In genomic region chr16:2939968-2940367, GRCh38 we compare ENCODE assay signal across 17 cellular contexts. TPM values are rescaled to one million over a fixed set of nuclear protein-coding genes. Genes with fewer than 3 reads are reported as not detected.
DNase-seq lines count a peak whose midpoint lies in the region; ATAC-seq, FAIRE-seq and TF ChIP-seq lines count a peak whose summit lies in the region.
"Had no signal": no experiment of that assay in that cellular context is flagged by ENCODE, and none has a peak within 500 bp of the region (broad histone marks: within the 10 kb centered on the region; RNA-seq: fewer than 3 reads in every experiment).

No MANE protein-coding gene starts in this region.

- H3K23me2 ChIP-seq in H9 (ENCODE audit: insufficient read length, low read depth, low read length, poor library complexity, severe bottlenecking): no peaks in the 10 kb centered on the region

- TF ChIP-seq EP300 in HepG2 (IDR thresholded peaks at IDR 0.05; ENCODE audit: low read depth in 2 of 2, low read length in 2 of 2) (no peak), HepG2 (CRISPR knock-in tag; IDR thresholded peaks at IDR 0.05; ENCODE audit: borderline replicate concordance) (no peak)

- TF ChIP-seq RAD21 in HepG2 (CRISPR knock-in tag; IDR thresholded peaks at IDR 0.05): no peak

- H3K56ac ChIP-seq in H9 (ENCODE audit: insufficient read length, low read depth, low read length): no peak overlapping the region

- in situ Hi-C loops in HepG2 (cut with HindIII; ENCODE audit: extremely low pct_ligation_motif_present, low pct_unique_long_range_greater_than_20kb): no loop called here

- no peak overlapping the region for H3K14ac ChIP-seq in H9 (ENCODE audit: insufficient read depth, low read length)

- H4K91ac ChIP-seq in H9 (ENCODE audit: insufficient read length, low read depth, low read length): no peak overlapping the region

- H3K4ac ChIP-seq in H9 (ENCODE audit: low read depth, low read length): no peak overlapping the region

- TF ChIP-seq POLR2A in HepG2 (IDR thresholded peaks at IDR 0.05; ENCODE audit: insufficient read depth in 1 of 2, low read depth in 2 of 2, low read length in 2 of 2): no peak
- TF ChIP-seq POLR2A in right lobe of liver (IDR thresholded peaks at IDR 0.05): no peak

- H2BK15ac ChIP-seq in H9 (ENCODE audit: low read depth, low read length): no peak overlapping the region

- no peak for FAIRE-seq in HepG2 (lab: Jason Lieb, UNC)
- FAIRE-seq: GM12878 had no signal

- no peaks in the 10 kb centered on the region for H3K4me1 ChIP-seq in HepG2 (ENCODE audit: insufficient read depth, low read length)
- H3K4me1 ChIP-seq in right lobe of liver: no peaks in the 10 kb centered on the region
- H3K4me1 ChIP-seq in H9 (ENCODE audit: insufficient read depth, low read length): no peaks in the 10 kb centered on the region

- no peak overlapping the region for H2BK20ac ChIP-seq in H9 (ENCODE audit: low read depth, low read length, poor library complexity, severe bottlenecking)

- DNase-seq in HepG2 (ENCODE audit: low spot score): no peak
- DNase-seq in right lobe of liver: no peak
- no peak for DNase-seq in T-helper 17 cell
- no peak for DNase-seq in H9
- DNase-seq in GDM1 (lab: John Stamatoyannopoulos, UW): no peak
- DNase-seq in COR-L47 (lab: John Stamatoyannopoulos, UW): no peak
- DNase-seq: CD8-positive, alpha-beta T cell; DMS 273 treated with DMSO at 0.1 percent for 48 hours; DMS53; GF-D8; GOT3; H7; Karpas-422; KBM-7 had no signal

- intact Hi-C loops in HepG2 (cut with micrococcal nuclease; ENCODE audit: unreplicated experiment): no loop called here
- intact Hi-C loops in right lobe of liver (cut with DNase I): no loop called here

- no peaks in the 10 kb centered on the region for H3K79me2 ChIP-seq in HepG2 (ENCODE audit: insufficient read depth, low read length)
- H3K79me2 ChIP-seq in H9 (ENCODE audit: insufficient read depth, low read length): no peaks in the 10 kb centered on the region

- H4K8ac ChIP-seq in H9 (replicated peaks; ENCODE audit: insufficient read length, low read depth, low read length): no peak overlapping the region

- H3K27me3 Mint-ChIP-seq in T-helper 17 cell: no peaks in the 10 kb centered on the region
- no peaks in the 10 kb centered on the region for H3K27me3 Mint-ChIP-seq in H9 (ENCODE audit: low read depth)

- no peak overlapping the region for H2AFZ ChIP-seq in HepG2 (ENCODE audit: low read length)
- no peak overlapping the region for H2AFZ ChIP-seq in H9 (ENCODE audit: low read length)

- H3K27ac Mint-ChIP-seq in T-helper 17 cell (no peak overlapping the region), H9 (no peak overlapping the region)
- H3K27ac Mint-ChIP-seq: CD8-positive, alpha-beta T cell had no signal

- no peak overlapping the region for H3K4me3 ChIP-seq in HepG2 (replicated peaks in 1 of 3; ENCODE audit: insufficient read depth in 1 of 3, low read depth in 2 of 3, low read length in 3 of 3)
- H3K4me3 ChIP-seq in right lobe of liver: no peak overlapping the region
- H3K4me3 ChIP-seq: BLaER1 treated with 17β-estradiol and CSF1 and Interleukin-3, amounts not matched to agents 10 nM and 100 nM; GM12878 had no signal

- no peak overlapping the region for H3T11ph ChIP-seq in H9 (ENCODE audit: low read length)

- H3K4me3 Mint-ChIP-seq in T-helper 17 cell (peak overlapping the region; percentile 45), H9 (no peak overlapping the region)
- H3K4me3 Mint-ChIP-seq: CD8-positive, alpha-beta T cell had no signal

- WGBS in HepG2 (ENCODE audit: low lambda C conversion rate): 95% methylated on average over 2 of the region's 2 CpGs
- 78% methylated on average over 2 of the region's 2 CpGs for WGBS in right lobe of liver (ENCODE audit: insufficient coverage, low coverage, low lambda C conversion rate, missing lambda C conversion rate)
- WGBS in H9 (ENCODE audit: extremely low coverage, insufficient read length, low lambda C conversion rate): no CpG with 5 or more reads among the region's 2 CpGs

- no peak overlapping the region for H2BK12ac ChIP-seq in H9 (ENCODE audit: insufficient read length, low read depth, low read length)

- H3K27me3 ChIP-seq in HepG2 (ENCODE audit: control insufficient read depth in 1 of 2, insufficient read depth in 2 of 2, low read length in 2 of 2) (no peaks in the 10 kb centered on the region), right lobe of liver (no peaks in the 10 kb centered on the region), H9 (ENCODE audit: insufficient read depth, low read length) (no peaks in the 10 kb centered on the region)

- H3K18ac ChIP-seq in H9 (ENCODE audit: insufficient read length, low read depth, low read length): no peak overlapping the region

- H3K36me3 Mint-ChIP-seq in T-helper 17 cell (ENCODE audit: low read depth) (peaks cover 5% of the 10 kb centered on the region), H9 (ENCODE audit: insufficient read depth in 1 of 3, low read depth in 3 of 3) (peaks cover 5 to 33% (median 26%) of the 10 kb centered on the region in 3 experiments; a peak in 6 of 7 replicates)

- H3K36me3 ChIP-seq in HepG2 (replicated peaks in 1 of 2; ENCODE audit: control insufficient read depth in 1 of 2, insufficient read depth in 2 of 2, low read length in 2 of 2) (peaks cover 5 to 34% of the 10 kb centered on the region in 2 experiments; a peak in 4 of 5 replicates), right lobe of liver (peaks cover 0 to 47% (median 15%) of the 10 kb centered on the region in 4 donors)

- H3K9me3 ChIP-seq in HepG2 (ENCODE audit: low read length) (no peaks in the 10 kb centered on the region), right lobe of liver (no peaks in the 10 kb centered on the region), T-helper 17 cell (ENCODE audit: control insufficient read depth, low read length, poor library complexity, severe bottlenecking) (no peaks in the 10 kb centered on the region), H9 (ENCODE audit: control insufficient read depth, low read depth, low read length) (no peaks in the 10 kb centered on the region)
- H3K9me3 ChIP-seq: BLaER1 treated with 17β-estradiol and CSF1 and Interleukin-3, amounts not matched to agents 10 nM and 100 nM had no signal

- TF ChIP-seq CTCF in HepG2 (CRISPR knock-in tag; IDR thresholded peaks at IDR 0.05) (no peak), right lobe of liver (IDR thresholded peaks at IDR 0.05) (no peak), H9 (conservative IDR thresholded peaks at IDR 0.05) (no peak)

- H2BK5ac ChIP-seq in H9 (ENCODE audit: insufficient read length, low read length): no peak overlapping the region

- H2BK120ac ChIP-seq in H9 (ENCODE audit: low read depth, low read length, poor library complexity, severe bottlenecking): no peak overlapping the region

- no peak overlapping the region for H3K23ac ChIP-seq in H9 (ENCODE audit: insufficient read length, low read depth, low read length)

- H3K9me3 Mint-ChIP-seq in H9: no peaks in the 10 kb centered on the region
- H3K9me3 Mint-ChIP-seq: CD8-positive, alpha-beta T cell had no signal

- H3K79me1 ChIP-seq in H9 (ENCODE audit: insufficient read depth, low read depth, low read length, poor library complexity, severe bottlenecking): no peaks in the 10 kb centered on the region

- no peak overlapping the region for H4K5ac ChIP-seq in H9 (ENCODE audit: insufficient read length, low read depth, low read length)

- no peaks in the 10 kb centered on the region for H3K4me1 Mint-ChIP-seq in T-helper 17 cell
- H3K4me1 Mint-ChIP-seq in H9: no peaks in the 10 kb centered on the region

- H4K20me1 ChIP-seq in HepG2 (ENCODE audit: insufficient read depth, low read length) (no peaks in the 10 kb centered on the region), H9 (ENCODE audit: control insufficient read depth, insufficient read depth, insufficient read length) (no peaks in the 10 kb centered on the region)

- H3K9ac ChIP-seq in HepG2 (ENCODE audit: insufficient read depth, low read depth, low read length) (no peak overlapping the region), H9 (ENCODE audit: extremely low read depth, insufficient read length, low read length) (no peak overlapping the region)
- H3K9ac ChIP-seq: BLaER1 treated with 17β-estradiol and CSF1 and Interleukin-3, amounts not matched to agents 10 nM and 100 nM had no signal

- ATAC-seq in HepG2 (no peak), right lobe of liver (no peak), T-helper 17 cell (no peak)
- ATAC-seq: CD8-positive, alpha-beta T cell; GM12878 had no signal

- CTCF ChIA-PET in HepG2 (lab: Yijun Ruan, JAX; ENCODE audit: low intra/inter-chr PET ratio, low total read pairs): no interaction called here

- POLR2A ChIA-PET in HepG2 (lab: Yijun Ruan, JAX): no interaction called here

- H3K27ac ChIP-seq in HepG2 (ENCODE audit: extremely low read length, insufficient read depth, low read length) (no peak overlapping the region), right lobe of liver (no peak overlapping the region), H9 (ENCODE audit: insufficient read length, low read depth, low read length) (no peak overlapping the region)
- H3K27ac ChIP-seq: 22Rv1; BLaER1 treated with 17β-estradiol and CSF1 and Interleukin-3, amounts not matched to agents 10 nM and 100 nM had no signal

- no TSS peak for BruUV-seq in HepG2 (replicated peaks; lab: Mats Ljungman, UMichigan)

- no peak overlapping the region for H2AK5ac ChIP-seq in H9 (ENCODE audit: insufficient read length, low read length)

- H3K4me2 ChIP-seq in HepG2 (ENCODE audit: low read depth, low read length) (no peak overlapping the region), H9 (ENCODE audit: insufficient read depth, insufficient read length, low read length) (no peak overlapping the region)

RNA-seq across cellular contexts. Expression of gene KREMEN2, which starts 24.1 kb away (rescaled TPM):
- 0.51 and 1.2 TPM in 2 replicates for total RNA-seq in HepG2 (2016; rRNA removed; fragmentation: Illumina TruSeq; extraction: Trizol)
- not detected in 2 replicates for total RNA-seq in HepG2 (2016; cell fraction: cytosol; rRNA removed; fragmentation: Illumina TruSeq; extraction: Trizol; ENCODE audit: low read depth)
- total RNA-seq in HepG2 (2016; cell fraction: insoluble cytoplasmic fraction; rRNA removed; fragmentation: Illumina TruSeq; extraction: Trizol): 0.37 and 1.4 TPM in 2 replicates
- total RNA-seq in HepG2 (2016; cell fraction: membrane; rRNA removed; fragmentation: Illumina TruSeq; extraction: Trizol): 0.25 and 0.31 TPM in 2 replicates
- 0.84 and 0.88 TPM in 2 replicates for total RNA-seq in HepG2 (2016; cell fraction: nucleus; rRNA removed; fragmentation: Illumina TruSeq; extraction: Trizol)
- polyA plus RNA-seq in HepG2 (2011; rRNA removed): 0.48 and 1.0 TPM in 2 replicates
- 0.50 and 1.1 TPM in 2 replicates for polyA plus RNA-seq in HepG2 (2011; cell fraction: cytosol; rRNA removed)
- 2.7 and 4.2 TPM in 2 replicates for polyA plus RNA-seq in HepG2 (2011; cell fraction: nucleus; rRNA removed)
- 0.37 and 0.42 TPM in 2 replicates for polyA plus RNA-seq in HepG2 (2012)
- polyA plus RNA-seq in HepG2 (2016; cell fraction: cytosol; fragmentation: Illumina TruSeq; extraction: Trizol; ENCODE audit: low read depth): 0.07 and 0.14 TPM in 2 replicates
- 0.38 and 0.40 TPM in 2 replicates for polyA plus RNA-seq in HepG2 (2016; cell fraction: insoluble cytoplasmic fraction; fragmentation: Illumina TruSeq; extraction: Trizol; ENCODE audit: low read depth)
- 0.12 and 0.13 TPM in 2 replicates for polyA plus RNA-seq in HepG2 (2016; cell fraction: membrane; fragmentation: Illumina TruSeq; extraction: Trizol; ENCODE audit: low read depth)
- polyA plus RNA-seq in HepG2 (2016; cell fraction: nucleus; fragmentation: Illumina TruSeq; extraction: Trizol; ENCODE audit: insufficient read depth, low read depth): 0.93 and 1.5 TPM in 2 replicates
- polyA minus RNA-seq in HepG2 (2011; rRNA and poly(A)+ RNA removed; ENCODE audit: low replicate concordance): 0.33 and 0.68 TPM in 2 replicates
- polyA minus RNA-seq in HepG2 (2011; cell fraction: cytosol; rRNA and poly(A)+ RNA removed): 0.49 and 0.62 TPM in 2 replicates
- not detected in 2 replicates for polyA minus RNA-seq in HepG2 (2011; cell fraction: nucleus; rRNA and poly(A)+ RNA removed)
- total RNA-seq in right lobe of liver: not detected
- total RNA-seq in T-helper 17 cell: not detected
- total RNA-seq in H9 (2021): 12.8 and 14.6 TPM in 2 replicates
- total RNA-seq: CD8-positive, alpha-beta T cell had no signal

RNA-seq across cellular contexts. Expression of gene FLYWCH1, which starts 28.2 kb away (rescaled TPM):
- total RNA-seq in HepG2 (2016; rRNA removed; fragmentation: Illumina TruSeq; extraction: Trizol) (9.9 and 12.4 TPM in 2 replicates), right lobe of liver (10 to 100 TPM in 5 of 6 experiments, 1 to 10 TPM in 1; 9.3 to 19.8 (median 15.1) TPM), T-helper 17 cell (10 to 100 TPM; 41.4 to 97.1 TPM), H9 (2021) (12.5 and 13.0 TPM in 2 replicates)
- total RNA-seq in HepG2 (2016; cell fraction: cytosol; rRNA removed; fragmentation: Illumina TruSeq; extraction: Trizol; ENCODE audit: low read depth): 2.1 and 2.4 TPM in 2 replicates
- total RNA-seq in HepG2 (2016; cell fraction: insoluble cytoplasmic fraction; rRNA removed; fragmentation: Illumina TruSeq; extraction: Trizol): 7.4 and 12.0 TPM in 2 replicates
- 5.7 and 6.7 TPM in 2 replicates for total RNA-seq in HepG2 (2016; cell fraction: membrane; rRNA removed; fragmentation: Illumina TruSeq; extraction: Trizol)
- total RNA-seq in HepG2 (2016; cell fraction: nucleus; rRNA removed; fragmentation: Illumina TruSeq; extraction: Trizol): 7.5 and 8.9 TPM in 2 replicates
- polyA plus RNA-seq in HepG2 (2011; rRNA removed): 7.3 and 11.3 TPM in 2 replicates
- 7.4 and 13.0 TPM in 2 replicates for polyA plus RNA-seq in HepG2 (2011; cell fraction: cytosol; rRNA removed)
- 19.4 and 20.7 TPM in 2 replicates for polyA plus RNA-seq in HepG2 (2011; cell fraction: nucleus; rRNA removed)
- 4.8 and 9.8 TPM in 2 replicates for polyA plus RNA-seq in HepG2 (2012)
- 1.4 and 1.7 TPM in 2 replicates for polyA plus RNA-seq in HepG2 (2016; cell fraction: cytosol; fragmentation: Illumina TruSeq; extraction: Trizol; ENCODE audit: low read depth)
- 9.4 and 11.6 TPM in 2 replicates for polyA plus RNA-seq in HepG2 (2016; cell fraction: insoluble cytoplasmic fraction; fragmentation: Illumina TruSeq; extraction: Trizol; ENCODE audit: low read depth)
- 5.2 and 5.3 TPM in 2 replicates for polyA plus RNA-seq in HepG2 (2016; cell fraction: membrane; fragmentation: Illumina TruSeq; extraction: Trizol; ENCODE audit: low read depth)
- polyA plus RNA-seq in HepG2 (2016; cell fraction: nucleus; fragmentation: Illumina TruSeq; extraction: Trizol; ENCODE audit: insufficient read depth, low read depth): 18.2 and 22.5 TPM in 2 replicates
- 19.9 and 35.0 TPM in 2 replicates for polyA minus RNA-seq in HepG2 (2011; rRNA and poly(A)+ RNA removed; ENCODE audit: low replicate concordance)
- polyA minus RNA-seq in HepG2 (2011; cell fraction: cytosol; rRNA and poly(A)+ RNA removed): 6.9 and 10.6 TPM in 2 replicates
- polyA minus RNA-seq in HepG2 (2011; cell fraction: nucleus; rRNA and poly(A)+ RNA removed): 6.5 and 7.6 TPM in 2 replicates

RNA-seq across cellular contexts. Expression of gene PAQR4, which starts 29.2 kb away (rescaled TPM):
- total RNA-seq in HepG2 (2016; rRNA removed; fragmentation: Illumina TruSeq; extraction: Trizol): 15.6 and 24.8 TPM in 2 replicates
- 7.8 and 8.9 TPM in 2 replicates for total RNA-seq in HepG2 (2016; cell fraction: cytosol; rRNA removed; fragmentation: Illumina TruSeq; extraction: Trizol; ENCODE audit: low read depth)
- 13.6 and 26.2 TPM in 2 replicates for total RNA-seq in HepG2 (2016; cell fraction: insoluble cytoplasmic fraction; rRNA removed; fragmentation: Illumina TruSeq; extraction: Trizol)
- 19.5 and 26.0 TPM in 2 replicates for total RNA-seq in HepG2 (2016; cell fraction: membrane; rRNA removed; fragmentation: Illumina TruSeq; extraction: Trizol)
- total RNA-seq in HepG2 (2016; cell fraction: nucleus; rRNA removed; fragmentation: Illumina TruSeq; extraction: Trizol): 16.6 and 19.1 TPM in 2 replicates
- 15.9 and 17.4 TPM in 2 replicates for polyA plus RNA-seq in HepG2 (2011; rRNA removed)
- polyA plus RNA-seq in HepG2 (2011; cell fraction: cytosol; rRNA removed): 11.1 and 17.3 TPM in 2 replicates
- 29.7 and 33.7 TPM in 2 replicates for polyA plus RNA-seq in HepG2 (2011; cell fraction: nucleus; rRNA removed)
- polyA plus RNA-seq in HepG2 (2012): 6.7 and 7.6 TPM in 2 replicates
- polyA plus RNA-seq in HepG2 (2016; cell fraction: cytosol; fragmentation: Illumina TruSeq; extraction: Trizol; ENCODE audit: low read depth): 6.6 and 8.9 TPM in 2 replicates
- 15.6 and 18.9 TPM in 2 replicates for polyA plus RNA-seq in HepG2 (2016; cell fraction: insoluble cytoplasmic fraction; fragmentation: Illumina TruSeq; extraction: Trizol; ENCODE audit: low read depth)
- polyA plus RNA-seq in HepG2 (2016; cell fraction: membrane; fragmentation: Illumina TruSeq; extraction: Trizol; ENCODE audit: low read depth): 15.5 and 18.8 TPM in 2 replicates
- 35.6 and 37.9 TPM in 2 replicates for polyA plus RNA-seq in HepG2 (2016; cell fraction: nucleus; fragmentation: Illumina TruSeq; extraction: Trizol; ENCODE audit: insufficient read depth, low read depth)
- 34.1 and 50.0 TPM in 2 replicates for polyA minus RNA-seq in HepG2 (2011; rRNA and poly(A)+ RNA removed; ENCODE audit: low replicate concordance)
- polyA minus RNA-seq in HepG2 (2011; cell fraction: cytosol; rRNA and poly(A)+ RNA removed): 12.6 and 13.7 TPM in 2 replicates
- 4.7 and 6.1 TPM in 2 replicates for polyA minus RNA-seq in HepG2 (2011; cell fraction: nucleus; rRNA and poly(A)+ RNA removed)
- 1 to 10 TPM in 4 of 6 experiments, under 1 TPM in 2; 0.93 to 6.1 (median 3.3) TPM for total RNA-seq in right lobe of liver
- total RNA-seq in T-helper 17 cell: 1 to 10 TPM; 1.7 to 2.7 TPM
- 32.1 and 33.3 TPM in 2 replicates for total RNA-seq in H9 (2021)

RNA-seq across cellular contexts. Expression of gene PKMYT1, which starts 40.3 kb away (rescaled TPM):
- total RNA-seq in HepG2 (2016; rRNA removed; fragmentation: Illumina TruSeq; extraction: Trizol): 8.4 and 27.8 TPM in 2 replicates
- total RNA-seq in HepG2 (2016; cell fraction: cytosol; rRNA removed; fragmentation: Illumina TruSeq; extraction: Trizol; ENCODE audit: low read depth): 8.3 and 10.7 TPM in 2 replicates
- total RNA-seq in HepG2 (2016; cell fraction: insoluble cytoplasmic fraction; rRNA removed; fragmentation: Illumina TruSeq; extraction: Trizol): 8.6 and 25.9 TPM in 2 replicates
- 12.7 and 13.0 TPM in 2 replicates for total RNA-seq in HepG2 (2016; cell fraction: membrane; rRNA removed; fragmentation: Illumina TruSeq; extraction: Trizol)
- total RNA-seq in HepG2 (2016; cell fraction: nucleus; rRNA removed; fragmentation: Illumina TruSeq; extraction: Trizol): 27.2 and 33.5 TPM in 2 replicates
- polyA plus RNA-seq in HepG2 (2011; rRNA removed): 6.6 and 7.0 TPM in 2 replicates
- polyA plus RNA-seq in HepG2 (2011; cell fraction: cytosol; rRNA removed): 1.9 and 8.9 TPM in 2 replicates
- polyA plus RNA-seq in HepG2 (2011; cell fraction: nucleus; rRNA removed): 26.5 and 50.1 TPM in 2 replicates
- 6.9 and 11.9 TPM in 2 replicates for polyA plus RNA-seq in HepG2 (2012)
- 5.7 and 6.3 TPM in 2 replicates for polyA plus RNA-seq in HepG2 (2016; cell fraction: cytosol; fragmentation: Illumina TruSeq; extraction: Trizol; ENCODE audit: low read depth)
- polyA plus RNA-seq in HepG2 (2016; cell fraction: insoluble cytoplasmic fraction; fragmentation: Illumina TruSeq; extraction: Trizol; ENCODE audit: low read depth): 14.9 and 16.6 TPM in 2 replicates
- polyA plus RNA-seq in HepG2 (2016; cell fraction: membrane; fragmentation: Illumina TruSeq; extraction: Trizol; ENCODE audit: low read depth): 6.9 and 8.9 TPM in 2 replicates
- polyA plus RNA-seq in HepG2 (2016; cell fraction: nucleus; fragmentation: Illumina TruSeq; extraction: Trizol; ENCODE audit: insufficient read depth, low read depth): 68.0 and 69.8 TPM in 2 replicates
- polyA minus RNA-seq in HepG2 (2011; rRNA and poly(A)+ RNA removed; ENCODE audit: low replicate concordance): 9.6 and 11.3 TPM in 2 replicates
- 3.5 and 4.1 TPM in 2 replicates for polyA minus RNA-seq in HepG2 (2011; cell fraction: cytosol; rRNA and poly(A)+ RNA removed)
- 9.4 and 9.8 TPM in 2 replicates for polyA minus RNA-seq in HepG2 (2011; cell fraction: nucleus; rRNA and poly(A)+ RNA removed)
- 1 to 10 TPM in 5 of 6 experiments, under 1 TPM in 1; 0.68 to 6.5 (median 1.7) TPM for total RNA-seq in right lobe of liver
- not detected for total RNA-seq in T-helper 17 cell
- 114 and 120 TPM in 2 replicates for total RNA-seq in H9 (2021)

RNA-seq across cellular contexts. Expression of gene FLYWCH2, which starts 57.0 kb away (rescaled TPM):
- total RNA-seq in HepG2 (2016; rRNA removed; fragmentation: Illumina TruSeq; extraction: Trizol) (19.8 and 20.2 TPM in 2 replicates), right lobe of liver (10 to 100 TPM in 2 of 6 experiments, 1 to 10 TPM in 4; 3.6 to 18.9 (median 5.6) TPM), T-helper 17 cell (10 to 100 TPM; 11.6 to 15.1 TPM), H9 (2021) (16.5 and 20.9 TPM in 2 replicates)
- total RNA-seq in HepG2 (2016; cell fraction: cytosol; rRNA removed; fragmentation: Illumina TruSeq; extraction: Trizol; ENCODE audit: low read depth): 13.2 and 27.5 TPM in 2 replicates
- total RNA-seq in HepG2 (2016; cell fraction: insoluble cytoplasmic fraction; rRNA removed; fragmentation: Illumina TruSeq; extraction: Trizol): 17.6 and 22.1 TPM in 2 replicates
- 15.1 and 28.9 TPM in 2 replicates for total RNA-seq in HepG2 (2016; cell fraction: membrane; rRNA removed; fragmentation: Illumina TruSeq; extraction: Trizol)
- total RNA-seq in HepG2 (2016; cell fraction: nucleus; rRNA removed; fragmentation: Illumina TruSeq; extraction: Trizol): 7.3 and 8.3 TPM in 2 replicates
- polyA plus RNA-seq in HepG2 (2011; rRNA removed): 16.9 and 17.3 TPM in 2 replicates
- 20.3 and 34.0 TPM in 2 replicates for polyA plus RNA-seq in HepG2 (2011; cell fraction: cytosol; rRNA removed)
- 18.3 and 20.0 TPM in 2 replicates for polyA plus RNA-seq in HepG2 (2011; cell fraction: nucleus; rRNA removed)
- polyA plus RNA-seq in HepG2 (2012): 10.2 and 14.8 TPM in 2 replicates
- 15.2 and 26.7 TPM in 2 replicates for polyA plus RNA-seq in HepG2 (2016; cell fraction: cytosol; fragmentation: Illumina TruSeq; extraction: Trizol; ENCODE audit: low read depth)
- 21.6 and 24.2 TPM in 2 replicates for polyA plus RNA-seq in HepG2 (2016; cell fraction: insoluble cytoplasmic fraction; fragmentation: Illumina TruSeq; extraction: Trizol; ENCODE audit: low read depth)
- 15.5 and 29.2 TPM in 2 replicates for polyA plus RNA-seq in HepG2 (2016; cell fraction: membrane; fragmentation: Illumina TruSeq; extraction: Trizol; ENCODE audit: low read depth)
- polyA plus RNA-seq in HepG2 (2016; cell fraction: nucleus; fragmentation: Illumina TruSeq; extraction: Trizol; ENCODE audit: insufficient read depth, low read depth): 16.2 and 16.3 TPM in 2 replicates
- 9.8 and 35.9 TPM in 2 replicates for polyA minus RNA-seq in HepG2 (2011; rRNA and poly(A)+ RNA removed; ENCODE audit: low replicate concordance)
- polyA minus RNA-seq in HepG2 (2011; cell fraction: cytosol; rRNA and poly(A)+ RNA removed): 10.9 and 11.7 TPM in 2 replicates
- polyA minus RNA-seq in HepG2 (2011; cell fraction: nucleus; rRNA and poly(A)+ RNA removed): 4.0 and 4.9 TPM in 2 replicates
